In genomic region chr16:11613381-11614303, GRCh38 we compare ENCODE assay signal across 1 cellular context.
TF ChIP-seq lines count a peak whose summit lies in the region.

No MANE protein-coding gene starts in this region.

TF ChIP-seq in K562, 482 proteins besides CTCF, POLR2A, EP300 and RAD21 (continued from another document and continues in another):
- no peak for TF ChIP-seq ZNF407 (IDR thresholded peaks at IDR 0.05; ENCODE audit: low read depth)
- TF ChIP-seq RBM25 (IDR thresholded peaks at IDR 0.05; ENCODE audit: low read depth, low read length, severe bottlenecking), result peak; percentile 99
- TF ChIP-seq EGR1 (conservative IDR thresholded peaks at IDR 0.05), result no peak
- TF ChIP-seq RB1 (IDR thresholded peaks at IDR 0.05; ENCODE audit: low read depth), result peak; percentile 13; the same call in 1 of the 2 replicates
- TF ChIP-seq MCM5 (IDR thresholded peaks at IDR 0.05; ENCODE audit: low read depth), result no peak
- peak in 2 of 3 experiments; percentile 23 to 59; a peak in 2 of 6 replicates for TF ChIP-seq ZBTB11 (CRISPR knock-in tag; IDR thresholded peaks at IDR 0.05)
- no peak for TF ChIP-seq NONO (IDR thresholded peaks at IDR 0.05; ENCODE audit: low read depth in 2 of 2, low read length in 1 of 2)
- TF ChIP-seq ZNF12 (CRISPR knock-in tag; IDR thresholded peaks at IDR 0.05), result no peak
- TF ChIP-seq ADNP (tag; IDR thresholded peaks at IDR 0.05), result peak; percentile 100
- peak; percentile 84 for TF ChIP-seq JUNB (CRISPR knock-in tag; conservative IDR thresholded peaks at IDR 0.05)
- no peak for TF ChIP-seq ZNF224 (CRISPR knock-in tag; IDR thresholded peaks at IDR 0.05)
- TF ChIP-seq ZNF75A (CRISPR knock-in tag; IDR thresholded peaks at IDR 0.05), result no peak
- TF ChIP-seq RERE (CRISPR knock-in tag; IDR thresholded peaks at IDR 0.05; ENCODE audit: borderline replicate concordance), result no peak
- no peak for TF ChIP-seq THRA (IDR thresholded peaks at IDR 0.05)
- no peak for TF ChIP-seq REST (CRISPR knock-in tag; IDR thresholded peaks at IDR 0.05; ENCODE audit: low read depth)
- TF ChIP-seq ZNF41 (CRISPR knock-in tag; conservative IDR thresholded peaks at IDR 0.05), result no peak
- no peak for TF ChIP-seq RHOXF2B (CRISPR knock-in tag; conservative IDR thresholded peaks at IDR 0.05)
- no peak for TF ChIP-seq BRCA1 (IDR thresholded peaks at IDR 0.05)
- no peak for TF ChIP-seq BRCA1 (CRISPR knock-in tag; IDR thresholded peaks at IDR 0.05)
- no peak for TF ChIP-seq ZNF277 (CRISPR knock-in tag; IDR thresholded peaks at IDR 0.05; ENCODE audit: borderline replicate concordance)
